ENCODE assay signal across 26 cellular contexts in the genomic region with DNA sequence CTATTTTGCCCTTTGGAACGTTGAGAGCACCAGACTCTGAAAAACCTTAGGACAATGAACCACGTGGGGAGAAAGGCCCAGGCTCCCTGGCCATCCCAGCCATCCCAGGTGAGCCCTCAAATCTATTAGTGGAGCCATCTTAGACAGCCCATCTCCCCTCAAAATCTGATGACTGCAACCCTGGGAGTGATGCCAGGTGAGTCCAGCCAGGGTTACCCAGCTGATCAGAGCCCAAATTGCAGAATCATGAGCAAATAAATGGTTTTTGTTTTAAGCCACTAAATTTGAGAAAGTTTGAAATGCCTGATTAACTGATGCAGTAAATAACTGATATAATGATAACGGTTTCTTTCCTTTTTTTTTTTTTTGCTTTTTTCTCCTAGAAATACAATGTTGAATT.
"Had no signal": no experiment of that assay in that cellular context is flagged by ENCODE, and none has a peak within 500 bp of the region (broad histone marks: within the 10 kb centered on the region; RNA-seq: fewer than 3 reads in every experiment).

No MANE protein-coding gene starts in this region.

- ATAC-seq: left ventricle myocardium superior; lower lobe of right lung; naive thymus-derived CD8-positive, alpha-beta T cell; psoas muscle; sciatic nerve; stimulated activated naive B cell treated with anti-CD40 and anti-IgM and Interleukin-4, amounts not matched to agents 10 μg/mL and 1 μg/mL and 100 μg/mL, for 72 hours; stimulated activated naive CD8-positive, alpha-beta T cell treated with anti-CD3 and anti-CD28 coated beads, Interleukin-15, Interleukin-2, amounts not matched to agents 100 U/mL and 50 U/mL, for 24 hours had no signal

- H3K4me1 ChIP-seq: lower lobe of right lung, parathyroid adenoma, psoas muscle, testis, thyroid gland, transverse colon, upper lobe of left lung, vagina had no signal

- H3K9me3 ChIP-seq: lower lobe of right lung, neutrophil, psoas muscle, stomach, testis, thyroid gland, transverse colon, upper lobe of left lung, vagina had no signal

- H3K27ac ChIP-seq: lower lobe of right lung, neutrophil, parathyroid adenoma, psoas muscle, skin epidermis, stomach, testis, thyroid gland, transverse colon, upper lobe of left lung, vagina had no signal

- H3K27me3 ChIP-seq: neutrophil, stomach, testis, thyroid gland, transverse colon, upper lobe of left lung, vagina had no signal

- DNase-seq: hypothalamus; immature natural killer cell; kidney; left ventricle myocardium superior; lower lobe of right lung; mammary epithelial cell; mesenchymal stem cell; naive thymus-derived CD8-positive, alpha-beta T cell; occipital lobe; psoas muscle; stimulated activated CD4-positive, alpha-beta T cell treated with anti-CD3 and anti-CD28 coated beads, Interleukin-12 subunit alpha, Interleukin-12 subunit beta, amount 100 ng/mL, for 4 hours; stimulated activated CD4-positive, alpha-beta T cell treated with anti-CD3 and anti-CD28 coated beads, Interleukin-15, amount 100 ng/mL, for 24 hours; stimulated activated CD4-positive, alpha-beta T cell treated with anti-CD3 and anti-CD28 coated beads, Interleukin-2, amount 100 ng/mL, for 24 hours; stimulated activated CD4-positive, alpha-beta T cell treated with anti-CD3 and anti-CD28 coated beads, Interleukin-4, amount 100 ng/mL, for 1 hour; stimulated activated naive B cell treated with anti-CD40 and anti-IgM and Interleukin-4, amounts not matched to agents 10 μg/mL and 1 μg/mL and 100 μg/mL, for 72 hours; stimulated activated naive CD8-positive, alpha-beta T cell treated with anti-CD3 and anti-CD28 coated beads, Interleukin-15, Interleukin-2, amounts not matched to agents 100 U/mL and 50 U/mL, for 24 hours; stomach; testis; thyroid gland; transverse colon; upper lobe of left lung had no signal

- H3K36me3 ChIP-seq: lower lobe of right lung, neutrophil, stomach, thyroid gland, transverse colon, upper lobe of left lung, vagina had no signal

- H3K4me3 ChIP-seq: lower lobe of right lung, psoas muscle, skin epidermis, stomach, testis, thyroid gland, transverse colon, upper lobe of left lung, vagina had no signal
